In the genomic region with DNA sequence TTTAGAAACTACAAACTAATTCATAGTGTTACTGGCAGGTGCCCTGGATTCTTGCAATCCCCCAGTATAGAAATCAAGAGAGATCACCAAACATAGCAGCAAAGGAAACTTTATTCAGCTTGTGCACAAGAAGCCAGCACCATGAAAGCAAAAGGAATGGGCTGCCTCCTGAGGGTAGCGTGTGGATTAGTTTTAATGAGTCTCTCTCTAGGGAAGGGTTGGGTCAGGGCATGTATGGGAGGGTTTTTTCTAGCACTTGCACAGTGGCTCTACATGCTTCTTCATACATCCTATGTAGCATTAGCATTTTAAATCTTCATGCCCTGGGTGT, we compare ENCODE assay signal across 11 cellular contexts. TPM values are rescaled to one million over a fixed set of nuclear protein-coding genes. Genes with fewer than 3 reads are reported as not detected.
A peak's percentile ranks its signal among the peaks of the same experiment; 100 is the strongest.
DNase-seq lines count a peak whose midpoint lies in the region; ATAC-seq lines count a peak whose summit lies in the region.
"Had no signal": no experiment of that assay in that cellular context is flagged by ENCODE, and none has a peak within 500 bp of the region (broad histone marks: within the 10 kb centered on the region; RNA-seq: fewer than 3 reads in every experiment).

No MANE protein-coding gene starts in this region.

- CTCF ChIA-PET in T-cell (lab: Charles Lee), result interaction anchor here in 1 of 2 donors (0.6 to 1.4 kb wide), 14 partner anchors 11 to 579 kb away, joined by 3 to 7 read pairs (median 4); a partner anchor contains a TSS

- H3K4me1 Mint-ChIP-seq in stimulated activated naive CD8-positive, alpha-beta T cell treated with anti-CD3 and anti-CD28 coated beads, Interleukin-15, Interleukin-2, amounts not matched to agents 100 ng/mL and 50 ng/mL, for 24 hours (ENCODE audit: low read depth), result peaks cover 59% of the 10 kb centered on the region
- peaks cover 43 to 60% (median 47%) of the 10 kb centered on the region in 3 donors for H3K4me1 Mint-ChIP-seq in T-cell

- no peaks in the 10 kb centered on the region for H3K36me3 Mint-ChIP-seq in stimulated activated naive CD8-positive, alpha-beta T cell treated with anti-CD3 and anti-CD28 coated beads, Interleukin-15, Interleukin-2, amounts not matched to agents 100 ng/mL and 50 ng/mL, for 24 hours (ENCODE audit: low read depth)
- H3K36me3 Mint-ChIP-seq in T-cell, result peaks cover 2% of the 10 kb centered on the region

- H3K27me3 ChIP-seq in effector memory CD4-positive, alpha-beta T cell (replicated peaks; ENCODE audit: control insufficient read depth, insufficient read depth, low read length, poor library complexity, severe bottlenecking), result no peaks in the 10 kb centered on the region
- H3K27me3 ChIP-seq in MG63, result no peaks in the 10 kb centered on the region

- no peak for ATAC-seq in stimulated activated naive CD8-positive, alpha-beta T cell treated with anti-CD3 and anti-CD28 coated beads, Interleukin-15, Interleukin-2, amounts not matched to agents 100 U/mL and 50 U/mL, for 24 hours
- ATAC-seq in T-cell (replicated peaks in 1 of 4) (no peak), HG03432 (IDR thresholded peaks at IDR 0.05; ENCODE audit: unreplicated experiment) (no peak)
- ATAC-seq: HepG2 had no signal

- H3K27me3 Mint-ChIP-seq in stimulated activated naive CD8-positive, alpha-beta T cell treated with anti-CD3 and anti-CD28 coated beads, Interleukin-15, Interleukin-2, amounts not matched to agents 100 ng/mL and 50 ng/mL, for 24 hours, result no peaks in the 10 kb centered on the region
- no peaks in the 10 kb centered on the region for H3K27me3 Mint-ChIP-seq in T-cell

- no peaks in the 10 kb centered on the region for H3K9me3 Mint-ChIP-seq in stimulated activated naive CD8-positive, alpha-beta T cell treated with anti-CD3 and anti-CD28 coated beads, Interleukin-15, Interleukin-2, amounts not matched to agents 100 ng/mL and 50 ng/mL, for 24 hours
- no peaks in the 10 kb centered on the region for H3K9me3 Mint-ChIP-seq in T-cell

- peak overlapping the region; percentile 96 for H3K27ac Mint-ChIP-seq in stimulated activated naive CD8-positive, alpha-beta T cell treated with anti-CD3 and anti-CD28 coated beads, Interleukin-15, Interleukin-2, amounts not matched to agents 100 ng/mL and 50 ng/mL, for 24 hours
- H3K27ac Mint-ChIP-seq in T-cell, result peak overlapping the region; percentile 96 to 97

- no peaks in the 10 kb centered on the region for H3K36me3 ChIP-seq in effector memory CD4-positive, alpha-beta T cell (ENCODE audit: control insufficient read depth, insufficient read depth, low read length)
- H3K36me3 ChIP-seq in MG63, result no peaks in the 10 kb centered on the region

- POLR2A ChIA-PET in T-cell (lab: Charles Lee), result interaction anchor here (0.6 to 1.7 kb wide), 16 partner anchors 11 to 173 kb away, joined by 3 to 11 read pairs (median 4); a partner anchor contains a TSS

- peak overlapping the region; percentile 79 for H3K27ac ChIP-seq in effector memory CD4-positive, alpha-beta T cell (ENCODE audit: insufficient read depth, low read length, poor library complexity, severe bottlenecking)

- no peak for DNase-seq in stimulated activated naive CD8-positive, alpha-beta T cell treated with anti-CD3 and anti-CD28 coated beads, Interleukin-15, Interleukin-2, amounts not matched to agents 100 U/mL and 50 U/mL, for 24 hours
- DNase-seq in T-cell (no peak), EL (no peak), MG63 (no peak), NCI-H1694 (lab: John Stamatoyannopoulos, UW) (no peak)
- no peak for DNase-seq in effector memory CD4-positive, alpha-beta T cell
- DNase-seq: cortex of kidney, NCI-H510A had no signal

- no peak overlapping the region for H3K4me3 ChIP-seq in effector memory CD4-positive, alpha-beta T cell (ENCODE audit: insufficient read depth, low read depth, low read length, poor library complexity, severe bottlenecking)
- H3K4me3 ChIP-seq in MG63, result no peak overlapping the region

- no peaks in the 10 kb centered on the region for H3K9me3 ChIP-seq in effector memory CD4-positive, alpha-beta T cell (ENCODE audit: control insufficient read depth, low read length)
- H3K9me3 ChIP-seq in MG63, result no peaks in the 10 kb centered on the region

- H3K4me1 ChIP-seq in effector memory CD4-positive, alpha-beta T cell (ENCODE audit: control insufficient read depth, insufficient read depth, low read length, poor library complexity, severe bottlenecking), result peaks cover 16% of the 10 kb centered on the region

- H3K4me3 Mint-ChIP-seq in stimulated activated naive CD8-positive, alpha-beta T cell treated with anti-CD3 and anti-CD28 coated beads, Interleukin-15, Interleukin-2, amounts not matched to agents 100 ng/mL and 50 ng/mL, for 24 hours, result peak overlapping the region; percentile 79
- peak overlapping the region; percentile 61 to 75 (median 68) for H3K4me3 Mint-ChIP-seq in T-cell

RNA-seq across cellular contexts. Expression of a gene that starts 38.4 kb away (rescaled TPM):
- 10 to 100 TPM in 3 of 5 donors, 1 to 10 TPM in 2; 7.5 to 17.0 (median 12.9) TPM for total RNA-seq in T-cell
- total RNA-seq in MG63 (2014; rRNA removed; shearing (Covaris generic); ENCODE audit: low replicate concordance), result 4.6 and 6.2 TPM in 2 replicates

RNA-seq across cellular contexts. Expression of a gene that starts 44.1 kb away (rescaled TPM):
- total RNA-seq in T-cell, result 100 to 1,000 TPM; 204 to 240 (median 238) TPM
- 515 and 863 TPM in 2 replicates for total RNA-seq in MG63 (2014; rRNA removed; shearing (Covaris generic); ENCODE audit: low replicate concordance)

RNA-seq across cellular contexts. Expression of a gene that starts 54.7 kb away (rescaled TPM):
- 100 to 1,000 TPM; 229 to 259 (median 238) TPM for total RNA-seq in T-cell
- total RNA-seq in MG63 (2014; rRNA removed; shearing (Covaris generic); ENCODE audit: low replicate concordance), result 23.6 and 29.9 TPM in 2 replicates
